ENCODE assay signal across 8 cellular contexts in genomic region chr20:45791668-45792512, GRCh38. TPM values are rescaled to one million over a fixed set of nuclear protein-coding genes. Genes with fewer than 3 reads are reported as not detected.
A peak's percentile ranks its signal among the peaks of the same experiment; 100 is the strongest.
DNase-seq lines count a peak whose midpoint lies in the region; ATAC-seq and TF ChIP-seq lines count a peak whose summit lies in the region.

Gene DNTTIP1, plus strand, starts transcription at chr20:45791954. Its CDS starts 51 bp downstream, at chr20:45792005.
Gene WFDC3, minus strand, starts transcription at chr20:45791883. Its CDS starts 1,908 bp downstream, at chr20:45789975.

- peaks cover 19% of the 10 kb centered on the region for H3K4me1 Mint-ChIP-seq in activated naive CD8-positive, alpha-beta T cell treated with anti-CD3 and anti-CD28 coated beads for 36 hours
- peaks cover 10% of the 10 kb centered on the region for H3K4me1 Mint-ChIP-seq in osteocyte (ENCODE audit: unreplicated experiment)

- POLR2A ChIA-PET in HEK293T (lab: Yijun Ruan, JAX) = interaction anchor here (0.6 to 1.0 kb wide), 3 partner anchors 13 to 475 kb away, joined by 3 read pairs; no protein-coding TSS in a partner anchor

- peak within 1 kb of the TSS; percentile 92 for H3K27ac Mint-ChIP-seq in activated naive CD8-positive, alpha-beta T cell treated with anti-CD3 and anti-CD28 coated beads for 36 hours
- H3K27ac Mint-ChIP-seq in osteocyte (ENCODE audit: unreplicated experiment) = peak within 1 kb of the TSS; percentile 98

- intact Hi-C loops in Right ventricle myocardium superior (cut with DNase I) = no loop called here

- peak within 1 kb of the TSS; percentile 91 for H3K4me3 Mint-ChIP-seq in activated naive CD8-positive, alpha-beta T cell treated with anti-CD3 and anti-CD28 coated beads for 36 hours
- H3K4me3 Mint-ChIP-seq in osteocyte (ENCODE audit: unreplicated experiment) = peak within 1 kb of the TSS; percentile 89

- peaks cover 18% of the 10 kb centered on the region for H3K36me3 ChIP-seq in thoracic aorta

- H3K9me3 Mint-ChIP-seq in activated naive CD8-positive, alpha-beta T cell treated with anti-CD3 and anti-CD28 coated beads for 36 hours = no peaks in the 10 kb centered on the region
- H3K9me3 Mint-ChIP-seq in osteocyte (ENCODE audit: unreplicated experiment) = no peaks in the 10 kb centered on the region

- H3K27me3 Mint-ChIP-seq in activated naive CD8-positive, alpha-beta T cell treated with anti-CD3 and anti-CD28 coated beads for 36 hours = no peaks in the 10 kb centered on the region
- H3K27me3 Mint-ChIP-seq in osteocyte (ENCODE audit: unreplicated experiment) = no peaks in the 10 kb centered on the region

- H3K9me3 ChIP-seq in thoracic aorta = no peaks in the 10 kb centered on the region

- H3K27ac ChIP-seq in thoracic aorta = peak within 1 kb of the TSS; percentile 92 to 94

- peak; percentile 98 for ATAC-seq in Right ventricle myocardium superior (ENCODE audit: poor library complexity)
- peak; percentile 84 for ATAC-seq in thoracic aorta (ENCODE audit: insufficient number of reproducible peaks, low FRiP score, low read depth)

- peaks cover 6 to 17% of the 10 kb centered on the region in 2 donors for H3K4me1 ChIP-seq in thoracic aorta (ENCODE audit: control insufficient read depth in 1 of 2, low read depth in 2 of 2)

- TF ChIP-seq CTCF in osteocyte (IDR thresholded peaks at IDR 0.05) (no peak), thoracic aorta (IDR thresholded peaks at IDR 0.05) (no peak)

- peaks cover 16% of the 10 kb centered on the region for H3K36me3 Mint-ChIP-seq in activated naive CD8-positive, alpha-beta T cell treated with anti-CD3 and anti-CD28 coated beads for 36 hours
- H3K36me3 Mint-ChIP-seq in osteocyte (ENCODE audit: unreplicated experiment) = peaks cover 21% of the 10 kb centered on the region

- H3K27me3 ChIP-seq in thoracic aorta (replicated peaks; ENCODE audit: insufficient read depth) = no peaks in the 10 kb centered on the region

- DNase-seq in GM04503 (ENCODE audit: low read depth) (peak; percentile 55), HEK293T (ENCODE audit: extremely low spot score) (peak; percentile 95), NCI-H1092 (lab: John Stamatoyannopoulos, UW) (peak; percentile 85), SKM-1 treated with dmso at 0.1 percent for 144 hours (lab: John Stamatoyannopoulos, UW; ENCODE audit: unreplicated experiment) (peak; percentile 81), Right ventricle myocardium superior (peak; percentile 96), osteocyte (ENCODE audit: extremely low spot score, unreplicated experiment) (peak; percentile 96), thoracic aorta (ENCODE audit: low spot score) (peak; percentile 68)
- peak; percentile 92 for DNase-seq in activated naive CD8-positive, alpha-beta T cell treated with anti-CD3 and anti-CD28 coated beads for 36 hours

- CTCF ChIA-PET in HEK293T (lab: Yijun Ruan, JAX) = no interaction called here

- H3K4me3 ChIP-seq in thoracic aorta = peak within 1 kb of the TSS; percentile 94

TF ChIP-seq in HEK293T, 16 proteins besides CTCF, POLR2A, EP300 and RAD21:
- peak; percentile 61 for TF ChIP-seq ELF4 (IDR thresholded peaks at IDR 0.05)
- TF ChIP-seq CTBP1 (IDR thresholded peaks at IDR 0.05; ENCODE audit: borderline replicate concordance) = no peak
- TF ChIP-seq BHLHE40 (IDR thresholded peaks at IDR 0.05; ENCODE audit: borderline replicate concordance) = no peak
- TF ChIP-seq FOXM1 (IDR thresholded peaks at IDR 0.05; ENCODE audit: borderline replicate concordance) = no peak
- no peak for TF ChIP-seq ARNT (IDR thresholded peaks at IDR 0.05)
- no peak for TF ChIP-seq ZNF384 (IDR thresholded peaks at IDR 0.05)
- no peak for TF ChIP-seq SP1 (IDR thresholded peaks at IDR 0.05)
- TF ChIP-seq L3MBTL2 (conservative IDR thresholded peaks at IDR 0.05) = 0 out of 2 replicates have a peak, but pooled peaks have one; percentile 21
- no peak for TF ChIP-seq FOXA1 (IDR thresholded peaks at IDR 0.05)

RNA-seq across cellular contexts. Expression of gene DNTTIP1, which starts in this region (rescaled TPM):
- total RNA-seq in activated naive CD8-positive, alpha-beta T cell treated with anti-CD3 and anti-CD28 coated beads for 36 hours = 10 to 100 TPM; 31.1 to 31.5 TPM
- total RNA-seq in Right ventricle myocardium superior (14.5 TPM), osteocyte (23.2 and 30.0 TPM in 2 replicates), thoracic aorta (10 to 100 TPM; 15.3 to 31.4 TPM)

RNA-seq across cellular contexts. Expression of gene WFDC3, which starts in this region (rescaled TPM):
- total RNA-seq in activated naive CD8-positive, alpha-beta T cell treated with anti-CD3 and anti-CD28 coated beads for 36 hours = not detected
- total RNA-seq in Right ventricle myocardium superior = 0.54 TPM
- 0.91 TPM in 1 of 2 replicates, not detected in the other for total RNA-seq in osteocyte
- not detected for total RNA-seq in thoracic aorta

Comparison
In these comparisons a context has a peak if more than half of its experiments do, and no peak if none do; other contexts are left out.
1. Peak in every context shown above with its lines: DNase-seq, ATAC-seq, H3K4me3 ChIP-seq and H3K27ac ChIP-seq.